19 cellular contexts compared by ENCODE assay signal in the genomic region with DNA sequence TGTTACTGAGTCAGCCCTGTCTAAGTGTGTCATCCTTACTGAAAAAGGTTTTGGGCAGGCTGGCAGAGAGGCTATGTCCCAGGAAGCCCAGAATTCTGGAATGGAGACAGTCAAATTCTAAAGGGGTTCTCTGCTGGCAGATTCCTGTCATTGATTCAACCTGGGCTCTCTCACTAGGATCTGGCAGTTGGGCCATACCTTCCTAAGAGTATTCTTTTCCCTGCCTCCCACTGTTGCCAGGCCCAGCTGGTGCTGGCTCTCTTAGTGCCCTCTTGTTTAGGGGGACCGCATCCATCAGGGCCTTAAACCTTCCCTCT.
DNase-seq lines count a peak whose midpoint lies in the region; ATAC-seq, FAIRE-seq and TF ChIP-seq lines count a peak whose summit lies in the region.
"Had no signal": no experiment of that assay in that cellular context is flagged by ENCODE, and none has a peak within 500 bp of the region (broad histone marks: within the 10 kb centered on the region; RNA-seq: fewer than 3 reads in every experiment).

No MANE protein-coding gene starts in this region.

- H3K27me3 ChIP-seq in heart right ventricle, result no peaks in the 10 kb centered on the region
- H3K27me3 ChIP-seq in H1 (replicated peaks in 1 of 4; ENCODE audit: control insufficient read depth in 3 of 4, extremely low read depth in 1 of 4, insufficient read depth in 3 of 4, low read length in 3 of 4), result no peaks in the 10 kb centered on the region
- H3K27me3 ChIP-seq in prostate gland (replicated peaks; ENCODE audit: insufficient read depth), result no peaks in the 10 kb centered on the region
- no peaks in the 10 kb centered on the region for H3K27me3 ChIP-seq in vagina
- H3K27me3 ChIP-seq: BLaER1, ovary had no signal

- POLR2A ChIA-PET in H1 (lab: Charles Lee; ENCODE audit: partially characterized antibody), result no interaction called here

- no peak overlapping the region for H2BK20ac ChIP-seq in H1 (ENCODE audit: low read length)

- H2BK120ac ChIP-seq in H1 (replicated peaks; ENCODE audit: low read depth, low read length), result no peak overlapping the region

- no peaks in the 10 kb centered on the region for H4K20me1 ChIP-seq in H1 (replicated peaks in 1 of 2; ENCODE audit: control insufficient read depth in 1 of 2, insufficient read depth in 2 of 2, low read length in 2 of 2)
- H4K20me1 ChIP-seq: BLaER1 had no signal

- H2AFZ ChIP-seq in H1 (ENCODE audit: low read length), result 0 out of 2 replicates have a peak overlapping the region, but pooled peaks have one; percentile 7
- H2AFZ ChIP-seq: GM23338 had no signal

- no peaks in the 10 kb centered on the region for H3K79me2 ChIP-seq in H1 (ENCODE audit: control insufficient read depth in 1 of 2, insufficient read depth in 2 of 2, low read length in 2 of 2)

- TF ChIP-seq CTCF in heart right ventricle (IDR thresholded peaks at IDR 0.05) (no peak), H1 (IDR thresholded peaks at IDR 0.05; ENCODE audit: control extremely low read depth in 1 of 3, insufficient read depth in 1 of 3, low read depth in 1 of 3, low read length in 3 of 3) (no peak), prostate gland (IDR thresholded peaks at IDR 0.05) (no peak), vagina (IDR thresholded peaks at IDR 0.05) (no peak)

- H2BK5ac ChIP-seq in H1 (ENCODE audit: low read depth, low read length), result no peak overlapping the region

- H3K23ac ChIP-seq in H1 (ENCODE audit: insufficient read length), result no peak overlapping the region

- H3K56ac ChIP-seq in H1 (replicated peaks; ENCODE audit: insufficient read length, low read depth, low read length), result no peak overlapping the region

- no peaks in the 10 kb centered on the region for H3K23me2 ChIP-seq in H1 (ENCODE audit: low read depth, low read length)

- WGBS in heart right ventricle, 2 donors, result 98 to 100% methylated on average over 1 of the region's 1 CpG
- 100% methylated on average over 1 of the region's 1 CpG; no CpG with 5 or more reads in 1 of the 2 experiments for WGBS in H1 (ENCODE audit: extremely low coverage in 1 of 2, insufficient coverage in 1 of 2, insufficient read length in 1 of 2, insufficient replicate concordance in 2 of 2, low coverage in 1 of 2, low lambda C conversion rate in 2 of 2, missing lambda C conversion rate in 1 of 2), 2 experiments
- WGBS in prostate gland, result 93% methylated on average over 1 of the region's 1 CpG

- H3K27ac ChIP-seq in heart right ventricle, result peak overlapping the region; percentile 41 to 88 (median 72)
- no peak overlapping the region for H3K27ac ChIP-seq in H1 (ENCODE audit: low read depth, low read length)
- H3K27ac ChIP-seq in prostate gland, result peak overlapping the region; percentile 25 to 61
- H3K27ac ChIP-seq in vagina, result peak overlapping the region; percentile 42
- H3K27ac ChIP-seq: BLaER1 had no signal

- no peak for FAIRE-seq in H1 (lab: Jason Lieb, UNC)
- no peak for FAIRE-seq in H54 (lab: Jason Lieb, UNC)
- FAIRE-seq: HTR-8/SVneo had no signal

- no peak for TF ChIP-seq RAD21 in H1 (IDR thresholded peaks at IDR 0.05 in 1 of 2, conservative IDR thresholded peaks at IDR 0.05 in 1 of 2; ENCODE audit: low read depth in 2 of 2, low read length in 2 of 2)

- no peak overlapping the region for H3K4me2 ChIP-seq in H1 (ENCODE audit: insufficient read depth in 1 of 2, low read depth in 2 of 2, low read length in 2 of 2)
- H3K4me2 ChIP-seq: BLaER1, GM23338 had no signal

- no peak overlapping the region for H3K18ac ChIP-seq in H1 (ENCODE audit: extremely low read depth, low read length)

- H4K5ac ChIP-seq in H1 (ENCODE audit: insufficient read length, low read depth, low read length), result no peak overlapping the region

- H2BK15ac ChIP-seq in H1 (ENCODE audit: low read length), result no peak overlapping the region

- no peak overlapping the region for H3K4ac ChIP-seq in H1 (replicated peaks; ENCODE audit: insufficient read length, low read depth, low read length)

- no peaks in the 10 kb centered on the region for H3K9me3 ChIP-seq in heart right ventricle
- no peaks in the 10 kb centered on the region for H3K9me3 ChIP-seq in H1 (ENCODE audit: insufficient read depth in 2 of 2, low read depth in 1 of 2, low read length in 1 of 2)
- no peaks in the 10 kb centered on the region for H3K9me3 ChIP-seq in prostate gland
- no peaks in the 10 kb centered on the region for H3K9me3 ChIP-seq in vagina
- H3K9me3 ChIP-seq: BLaER1, ovary had no signal

- ATAC-seq in heart right ventricle, result peak in 3 of 8 donors; percentile 7 to 36 (median 23)
- ATAC-seq in Right ventricle myocardium superior (ENCODE audit: poor library complexity), result no peak
- no peak for ATAC-seq in GM19452 (IDR thresholded peaks at IDR 0.05; ENCODE audit: unreplicated experiment)
- ATAC-seq: GM23338; stimulated activated effector memory CD8-positive, alpha-beta T cell treated with anti-CD3 and anti-CD28 coated beads, Interleukin-12 subunit alpha, Interleukin-12 subunit beta, amount 100 ng/mL, for 72 hours had no signal

- H2BK12ac ChIP-seq in H1 (ENCODE audit: low read depth, low read length), result no peak overlapping the region

- no peak overlapping the region for H2AK5ac ChIP-seq in H1 (ENCODE audit: low read depth, low read length)

- TF ChIP-seq POLR2A in H1 (IDR thresholded peaks at IDR 0.05; ENCODE audit: control extremely low read depth in 1 of 2, low read depth in 2 of 2, low read length in 2 of 2) (no peak), prostate gland (IDR thresholded peaks at IDR 0.05) (no peak), vagina (IDR thresholded peaks at IDR 0.05) (no peak), H54 (IDR thresholded peaks at IDR 0.05; ENCODE audit: low read depth, low read length) (no peak)

- CTCF ChIA-PET in H1 (lab: Charles Lee; ENCODE audit: partially characterized antibody), result interaction anchor here (1.0 to 1.4 kb wide), 2 partner anchors 11 to 187 kb away, joined by 4 read pairs; no protein-coding TSS in a partner anchor

- no peak for DNase-seq in heart right ventricle
- DNase-seq in Right ventricle myocardium superior, result no peak
- DNase-seq in H1 (ENCODE audit: low read depth in 1 of 2, low spot score in 2 of 2), result no peak
- DNase-seq in prostate gland (ENCODE audit: low spot score), result no peak
- DNase-seq in vagina (ENCODE audit: extremely low spot score in 2 of 2), result no peak
- no peak for DNase-seq in H54 (ENCODE audit: insufficient read length, low spot score)
- no peak for DNase-seq in NCI-H510A treated with DMSO at 0.1 percent for 48 hours (lab: John Stamatoyannopoulos, UW)
- DNase-seq: activated CD8-positive, alpha-beta memory T cell treated with anti-CD3 and anti-CD28 coated beads for 24 hours; activated naive CD4-positive, alpha-beta T cell; activated T-cell treated with anti-CD3 and anti-CD28 coated beads, Interleukin-2, amount 50 U/mL, for 24 hours; amygdala; NCI-H1694 treated with DMSO at 0.1 percent for 48 hours; stimulated activated CD4-positive, alpha-beta T cell treated with anti-CD3 and anti-CD28 coated beads, Interleukin-2, amount 100 ng/mL, for 24 hours had no signal

- H4K8ac ChIP-seq in H1 (ENCODE audit: extremely low read depth, insufficient read depth, low read length), result no peak overlapping the region

- no peak overlapping the region for H3K14ac ChIP-seq in H1 (ENCODE audit: insufficient read length)

- H3K4me1 ChIP-seq in heart right ventricle, result peaks cover 4 to 35% (median 24%) of the 10 kb centered on the region in 9 donors
- no peaks in the 10 kb centered on the region for H3K4me1 ChIP-seq in H1 (replicated peaks in 1 of 4; ENCODE audit: control insufficient read depth in 3 of 4, insufficient read depth in 4 of 4, low read length in 3 of 4)
- no peaks in the 10 kb centered on the region for H3K4me1 ChIP-seq in prostate gland (replicated peaks)
- H3K4me1 ChIP-seq in vagina, result peaks cover 19% of the 10 kb centered on the region
- H3K4me1 ChIP-seq: BLaER1 had no signal

- H4K91ac ChIP-seq in H1 (replicated peaks; ENCODE audit: insufficient read length, low read length), result no peak overlapping the region

- H3K4me3 ChIP-seq in heart right ventricle (no peak overlapping the region), H1 (ENCODE audit: extremely low read depth in 1 of 4, insufficient read depth in 2 of 4, low read depth in 3 of 4, low read length in 4 of 4) (no peak overlapping the region), prostate gland (no peak overlapping the region), vagina (no peak overlapping the region)
- H3K4me3 ChIP-seq: BLaER1, GM23338, ovary had no signal

- H3K9ac ChIP-seq in H1 (replicated peaks in 1 of 4; ENCODE audit: extremely low read depth in 1 of 4, low read depth in 3 of 4, low read length in 3 of 4), result no peak overlapping the region
- H3K9ac ChIP-seq: BLaER1 had no signal

- H3K36me3 ChIP-seq in heart right ventricle, result no peaks in the 10 kb centered on the region
- H3K36me3 ChIP-seq in H1 (ENCODE audit: control insufficient read depth in 2 of 4, insufficient read depth in 4 of 4, low read length in 3 of 4), result no peaks in the 10 kb centered on the region
- H3K36me3 ChIP-seq in prostate gland, result no peaks in the 10 kb centered on the region
- no peaks in the 10 kb centered on the region for H3K36me3 ChIP-seq in vagina
- H3K36me3 ChIP-seq: BLaER1, ovary had no signal

- no peak for TF ChIP-seq EP300 in H1 (IDR thresholded peaks at IDR 0.05; ENCODE audit: borderline replicate concordance in 1 of 2, low read depth in 2 of 2, low read length in 2 of 2)

- intact Hi-C loops in heart right ventricle (cut with DNase I) (loop anchor here in 3 of 10 donors (5.0 to 10.0 kb wide), 4 partner anchors 69 to 191 kb away; a partner anchor contains a TSS), Right ventricle myocardium superior (cut with DNase I) (loop anchor here (10.0 kb wide), 1 partner anchor 81 kb away; a partner anchor contains a TSS), prostate gland (cut with DNase I) (no loop called here), vagina (cut with DNase I) (loop anchor here (10.0 kb wide), 1 partner anchor 61 kb away; no protein-coding TSS in a partner anchor)

- H3K79me1 ChIP-seq in H1 (ENCODE audit: low read depth, low read length), result no peaks in the 10 kb centered on the region

TF ChIP-seq in H1, 55 proteins besides CTCF, POLR2A, EP300 and RAD21 (continues in another document):
- no peak for TF ChIP-seq SP2 (IDR thresholded peaks at IDR 0.05; ENCODE audit: low read length)
- TF ChIP-seq, protein P1, sequence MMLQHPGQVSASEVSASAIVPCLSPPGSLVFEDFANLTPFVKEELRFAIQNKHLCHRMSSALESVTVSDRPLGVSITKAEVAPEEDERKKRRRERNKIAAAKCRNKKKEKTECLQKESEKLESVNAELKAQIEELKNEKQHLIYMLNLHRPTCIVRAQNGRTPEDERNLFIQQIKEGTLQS (IDR thresholded peaks at IDR 0.05; ENCODE audit: insufficient read depth, low read depth, low read length), result no peak
- no peak for TF ChIP-seq CEBPB (IDR thresholded peaks at IDR 0.05; ENCODE audit: low read depth, low read length)
- TF ChIP-seq SIX5 (IDR thresholded peaks at IDR 0.05; ENCODE audit: low read depth, low read length), result no peak
- no peak for TF ChIP-seq CBX8 (IDR thresholded peaks at IDR 0.05; ENCODE audit: borderline replicate concordance, low read depth, low read length)
- no peak for TF ChIP-seq RNF2 (IDR thresholded peaks at IDR 0.05; ENCODE audit: borderline replicate concordance, low read depth, low read length, missing control alignments, poor library complexity, severe bottlenecking)
- TF ChIP-seq POU5F1 (IDR thresholded peaks at IDR 0.05; ENCODE audit: low read depth, low read length), result no peak
- TF ChIP-seq ZNF274 (IDR thresholded peaks at IDR 0.05; ENCODE audit: borderline replicate concordance, extremely low read depth, low read length), result no peak
